ENCODE assay signal across 14 cellular contexts in genomic region chr19:34256835-34257558, GRCh38. TPM values are rescaled to one million over a fixed set of nuclear protein-coding genes. Genes with fewer than 3 reads are reported as not detected.
A peak's percentile ranks its signal among the peaks of the same experiment; 100 is the strongest.
DNase-seq lines count a peak whose midpoint lies in the region; ATAC-seq and TF ChIP-seq lines count a peak whose summit lies in the region.
"Had no signal": no experiment of that assay in that cellular context is flagged by ENCODE, and none has a peak within 500 bp of the region (broad histone marks: within the 10 kb centered on the region; RNA-seq: fewer than 3 reads in every experiment).

No MANE protein-coding gene starts in this region.

- peaks cover 60% of the 10 kb centered on the region for H3K4me1 Mint-ChIP-seq in activated T-cell treated with anti-CD3 and anti-CD28 coated beads, Interleukin-2, amount 50 U/mL, for 24 hours (ENCODE audit: low read depth)
- peaks cover 57% of the 10 kb centered on the region for H3K4me1 Mint-ChIP-seq in stimulated activated naive CD8-positive, alpha-beta T cell treated with anti-CD3 and anti-CD28 coated beads, Interleukin-15, amount 100 ng/mL, for 72 hours

- no peaks in the 10 kb centered on the region for H3K36me3 ChIP-seq in SU-DHL-6 (ENCODE audit: low read length)
- H3K36me3 ChIP-seq in gastrocnemius medialis = no peaks in the 10 kb centered on the region
- H3K36me3 ChIP-seq: upper lobe of right lung had no signal

- H3K27me3 ChIP-seq in SU-DHL-6 (ENCODE audit: low read length) = no peaks in the 10 kb centered on the region
- H3K27me3 ChIP-seq in gastrocnemius medialis = no peaks in the 10 kb centered on the region
- H3K27me3 ChIP-seq: upper lobe of right lung had no signal

- in situ Hi-C loops in gastrocnemius medialis (cut with MboI; ENCODE audit: low sequenced_read_pairs in 4 of 4) = loop anchor here in 1 of 4 donors (10.0 kb wide), 1 partner anchor 58 kb away; no protein-coding TSS in a partner anchor

- H3K27me3 Mint-ChIP-seq in activated T-cell treated with anti-CD3 and anti-CD28 coated beads, Interleukin-2, amount 50 U/mL, for 24 hours = no peaks in the 10 kb centered on the region
- no peaks in the 10 kb centered on the region for H3K27me3 Mint-ChIP-seq in stimulated activated naive CD8-positive, alpha-beta T cell treated with anti-CD3 and anti-CD28 coated beads, Interleukin-15, amount 100 ng/mL, for 72 hours

- H3K27ac ChIP-seq in SU-DHL-6 (ENCODE audit: low read depth, low read length) (no peak overlapping the region), gastrocnemius medialis (peak overlapping the region; percentile 91 to 98 (median 94))
- H3K27ac ChIP-seq: upper lobe of right lung had no signal

- H3K9me2 ChIP-seq in SU-DHL-6 (replicated peaks; ENCODE audit: insufficient read depth, low read length) = no peaks in the 10 kb centered on the region

- H3K4me3 Mint-ChIP-seq in activated T-cell treated with anti-CD3 and anti-CD28 coated beads, Interleukin-2, amount 50 U/mL, for 24 hours = no peak overlapping the region
- no peak overlapping the region for H3K4me3 Mint-ChIP-seq in stimulated activated naive CD8-positive, alpha-beta T cell treated with anti-CD3 and anti-CD28 coated beads, Interleukin-15, amount 100 ng/mL, for 72 hours
- H3K4me3 Mint-ChIP-seq: activated naive CD4-positive, alpha-beta T cell treated with anti-CD3 and anti-CD28 coated beads for 36 hours had no signal

- no peak for ATAC-seq in gastrocnemius medialis
- ATAC-seq in stimulated activated naive CD8-positive, alpha-beta T cell treated with anti-CD3 and anti-CD28 coated beads, Interleukin-15, amount 100 ng/mL, for 72 hours = no peak
- ATAC-seq: upper lobe of right lung had no signal

- no peak for TF ChIP-seq POLR2A in gastrocnemius medialis (IDR thresholded peaks at IDR 0.05)

- H3K4me3 ChIP-seq in SU-DHL-6 (ENCODE audit: insufficient read depth, low read length, poor library complexity, severe bottlenecking) (no peak overlapping the region), fibroblast of the aortic adventitia (ENCODE audit: low read depth, low read length) (no peak overlapping the region), gastrocnemius medialis (no peak overlapping the region)
- H3K4me3 ChIP-seq: upper lobe of right lung had no signal

- H2AFZ ChIP-seq in SU-DHL-6 (ENCODE audit: low read depth, low read length, severe bottlenecking) = no peak overlapping the region

- no peaks in the 10 kb centered on the region for H3F3A ChIP-seq in SU-DHL-6 (ENCODE audit: insufficient read depth)

- no peaks in the 10 kb centered on the region for H3K9me3 Mint-ChIP-seq in activated T-cell treated with anti-CD3 and anti-CD28 coated beads, Interleukin-2, amount 50 U/mL, for 24 hours
- H3K9me3 Mint-ChIP-seq in stimulated activated naive CD8-positive, alpha-beta T cell treated with anti-CD3 and anti-CD28 coated beads, Interleukin-15, amount 100 ng/mL, for 72 hours = no peaks in the 10 kb centered on the region
- H3K9me3 Mint-ChIP-seq: activated naive CD4-positive, alpha-beta T cell treated with anti-CD3 and anti-CD28 coated beads for 36 hours had no signal

- TF ChIP-seq CTCF in SU-DHL-6 (IDR thresholded peaks at IDR 0.05; ENCODE audit: insufficient read depth, low read length, poor library complexity, severe bottlenecking) = no peak
- no peak for TF ChIP-seq CTCF in fibroblast of the aortic adventitia (IDR thresholded peaks at IDR 0.05; ENCODE audit: insufficient read depth, low read length)
- TF ChIP-seq CTCF in gastrocnemius medialis (IDR thresholded peaks at IDR 0.05 in 4 of 5, conservative IDR thresholded peaks at IDR 0.05 in 1 of 5) = no peak

- intact Hi-C loops in gastrocnemius medialis (cut with DNase I; ENCODE audit: low total_unique reads) = loop anchor here (5.0 to 10.0 kb wide), 2 partner anchors 80 to 178 kb away; no protein-coding TSS in a partner anchor

- H4K20me1 ChIP-seq in SU-DHL-6 (ENCODE audit: low read depth, low read length) = no peaks in the 10 kb centered on the region

- peak overlapping the region; percentile 5 for H3K4me2 ChIP-seq in SU-DHL-6 (ENCODE audit: low read depth, low read length, poor library complexity, severe bottlenecking)

- H3K79me2 ChIP-seq in SU-DHL-6 (ENCODE audit: insufficient read depth, low read length) = peaks cover 30% of the 10 kb centered on the region

- H3K9ac ChIP-seq in SU-DHL-6 (ENCODE audit: low read length) = no peak overlapping the region

- H3K4me1 ChIP-seq in gastrocnemius medialis = peaks cover 60 to 61% of the 10 kb centered on the region in 2 donors

- DNase-seq in activated T-cell treated with anti-CD3 and anti-CD28 coated beads, Interleukin-2, amount 50 U/mL, for 24 hours = no peak
- DNase-seq in activated T-cell treated with anti-CD3 and anti-CD28 coated beads for 4 hours (no peak), fibroblast of the aortic adventitia (ENCODE audit: low read depth) (peak; percentile 67), gastrocnemius medialis (peak; percentile 32 to 57), NK-92 (lab: John Stamatoyannopoulos, UW; ENCODE audit: unreplicated experiment) (no peak), ureter (ENCODE audit: low spot score) (no peak)
- no peak for DNase-seq in stimulated activated naive CD8-positive, alpha-beta T cell treated with anti-CD3 and anti-CD28 coated beads, Interleukin-15, amount 100 ng/mL, for 72 hours
- DNase-seq: 8988T; activated naive CD4-positive, alpha-beta T cell treated with anti-CD3 and anti-CD28 coated beads for 36 hours; caudate nucleus; COR-L47; NCI-H2227 treated with DMSO at 0.1 percent for 48 hours; upper lobe of right lung had no signal

- H3K9me3 ChIP-seq in SU-DHL-6 (ENCODE audit: insufficient read depth, low read length) (no peaks in the 10 kb centered on the region), gastrocnemius medialis (no peaks in the 10 kb centered on the region)
- H3K9me3 ChIP-seq: upper lobe of right lung had no signal

- peaks cover 12% of the 10 kb centered on the region for H3K36me3 Mint-ChIP-seq in activated T-cell treated with anti-CD3 and anti-CD28 coated beads, Interleukin-2, amount 50 U/mL, for 24 hours (ENCODE audit: low read depth)

- H3K27ac Mint-ChIP-seq in activated T-cell treated with anti-CD3 and anti-CD28 coated beads, Interleukin-2, amount 50 U/mL, for 24 hours = peak overlapping the region; percentile 16
- no peak overlapping the region for H3K27ac Mint-ChIP-seq in stimulated activated naive CD8-positive, alpha-beta T cell treated with anti-CD3 and anti-CD28 coated beads, Interleukin-15, amount 100 ng/mL, for 72 hours
- H3K27ac Mint-ChIP-seq: activated naive CD4-positive, alpha-beta T cell treated with anti-CD3 and anti-CD28 coated beads for 36 hours had no signal

RNA-seq across cellular contexts. Expression of gene GARRE1, which starts 2.6 kb away (rescaled TPM):
- total RNA-seq in fibroblast of the aortic adventitia (ENCODE audit: low replicate concordance) (8.0 and 13.9 TPM in 2 replicates), gastrocnemius medialis (10 to 100 TPM; 21.8 to 34.3 (median 24.8) TPM), ureter (27.2 TPM)

Comparison
In these comparisons a context has a peak if more than half of its experiments do, and no peak if none do; other contexts are left out.
1. DNase-seq: peak in fibroblast of the aortic adventitia (single experiment) and gastrocnemius medialis (2 of 2); none in activated T-cell treated with anti-CD3 and anti-CD28 coated beads, Interleukin-2, amount 50 U/mL, for 24 hours (single experiment), activated T-cell treated with anti-CD3 and anti-CD28 coated beads for 4 hours (single experiment), NK-92 (single experiment), ureter (single experiment) and stimulated activated naive CD8-positive, alpha-beta T cell treated with anti-CD3 and anti-CD28 coated beads, Interleukin-15, amount 100 ng/mL, for 72 hours (0 of 2).